ENCODE assay signal across 14 cellular contexts in genomic region chr2:47014564-47015051, GRCh38.
A peak's percentile ranks its signal among the peaks of the same experiment; 100 is the strongest.
DNase-seq lines count a peak whose midpoint lies in the region; ATAC-seq and TF ChIP-seq lines count a peak whose summit lies in the region.
"Had no signal": no experiment of that assay in that cellular context is flagged by ENCODE, and none has a peak within 500 bp of the region (broad histone marks: within the 10 kb centered on the region; RNA-seq: fewer than 3 reads in every experiment).

No MANE protein-coding gene starts in this region.

- no peak overlapping the region for H3K4me3 ChIP-seq in Caco-2 (ENCODE audit: low read depth, low read length)
- H3K4me3 ChIP-seq in heart left ventricle = no peak overlapping the region
- H3K4me3 ChIP-seq: hepatocyte, mucosa of descending colon had no signal

- DNase-seq in Caco-2 (no peak), SW480 (ENCODE audit: low spot score) (peak; percentile 28), heart left ventricle (no peak), putamen (ENCODE audit: low spot score) (peak; percentile 83), HuH-7 (ENCODE audit: low spot score) (no peak), LoVo (ENCODE audit: low spot score) (no peak)
- DNase-seq in activated CD8-positive, alpha-beta memory T cell treated with anti-CD3 and anti-CD28 coated beads for 24 hours = no peak
- DNase-seq: activated naive CD4-positive, alpha-beta T cell treated with anti-CD3 and anti-CD28 coated beads, Interleukin-2, amount 50 U/mL, for 16 hours; effector CD8-positive, alpha-beta T cell; mucosa of descending colon; NCI-H510A; stimulated activated naive CD4-positive, alpha-beta T cell treated with Interleukin-2 at 50 U/mL for 16 hours had no signal

- H3K27ac ChIP-seq in heart left ventricle = peak overlapping the region in 8 of 12 donors; percentile 23 to 53 (median 44)
- H3K27ac ChIP-seq: hepatocyte had no signal

- H3K9me3 ChIP-seq in Caco-2 (no peaks in the 10 kb centered on the region), heart left ventricle (no peaks in the 10 kb centered on the region)
- H3K9me3 ChIP-seq: mucosa of descending colon had no signal

- WGBS in heart left ventricle, 4 donors = 52 to 77% (median 68%) methylated on average over 11 of the region's 11 CpGs

- intact Hi-C loops in Caco-2 (cut with micrococcal nuclease; ENCODE audit: unreplicated experiment) = no loop called here
- intact Hi-C loops in heart left ventricle (cut with DNase I) = no loop called here

- no peaks in the 10 kb centered on the region for H3K27me3 Mint-ChIP-seq in Caco-2 (ENCODE audit: insufficient read depth, unreplicated experiment)

- H3K36me3 ChIP-seq in Caco-2 (ENCODE audit: control insufficient read depth, insufficient read depth, low read length) (peaks cover 4% of the 10 kb centered on the region; the same call in 1 of the 2 replicates), heart left ventricle (peaks cover 0 to 76% (median 16%) of the 10 kb centered on the region in 9 donors)

- BruUV-seq in Caco-2 (replicated peaks; lab: Mats Ljungman, UMichigan) = no TSS peak

- H3K4me3 Mint-ChIP-seq in Caco-2 (ENCODE audit: unreplicated experiment) = no peak overlapping the region

- H3K27ac Mint-ChIP-seq in Caco-2 (ENCODE audit: unreplicated experiment) = peak overlapping the region; percentile 38

- no peaks in the 10 kb centered on the region for H3K9me3 Mint-ChIP-seq in Caco-2 (ENCODE audit: unreplicated experiment)

- TF ChIP-seq CTCF in Caco-2 (IDR thresholded peaks at IDR 0.05; ENCODE audit: insufficient read depth in 1 of 2, low read depth in 1 of 2, low read length in 1 of 2, severe bottlenecking in 1 of 2, unreplicated experiment in 1 of 2) = no peak
- no peak for TF ChIP-seq CTCF in heart left ventricle (IDR thresholded peaks at IDR 0.05)

- no peak for TF ChIP-seq POLR2A in heart left ventricle (IDR thresholded peaks at IDR 0.05)

- peaks cover 53% of the 10 kb centered on the region for H3K36me3 Mint-ChIP-seq in Caco-2 (ENCODE audit: insufficient read depth, unreplicated experiment)

- CTCF ChIA-PET in Caco-2 (lab: Charles Lee) = no interaction called here

- ATAC-seq in heart left ventricle (peak; percentile 55 to 60 (median 58)), GM19467 (IDR thresholded peaks at IDR 0.05; ENCODE audit: unreplicated experiment) (no peak)
- ATAC-seq: mucosa of descending colon had no signal

- POLR2A ChIA-PET in Caco-2 (lab: Charles Lee) = no interaction called here

- no peaks in the 10 kb centered on the region for H3K4me1 ChIP-seq in Caco-2
- H3K4me1 ChIP-seq in heart left ventricle = peaks cover 0 to 43% (median 25%) of the 10 kb centered on the region in 12 donors

- no peaks in the 10 kb centered on the region for H3K4me1 Mint-ChIP-seq in Caco-2 (ENCODE audit: low read depth, unreplicated experiment)

- H3K27me3 ChIP-seq in Caco-2 (replicated peaks; ENCODE audit: control insufficient read depth, insufficient read depth, low read length) = no peaks in the 10 kb centered on the region
- H3K27me3 ChIP-seq in heart left ventricle = no peaks in the 10 kb centered on the region
- H3K27me3 ChIP-seq: hepatocyte had no signal

Comparison
In these comparisons a context has a peak if more than half of its experiments do, and no peak if none do; other contexts are left out.
1. DNase-seq: peak in SW480 (single experiment) and putamen (single experiment); none in Caco-2 (0 of 2), heart left ventricle (0 of 5), HuH-7 (single experiment), LoVo (single experiment) and activated CD8-positive, alpha-beta memory T cell treated with anti-CD3 and anti-CD28 coated beads for 24 hours (single experiment).